ENCODE assay signal across 13 cellular contexts in the genomic region with DNA sequence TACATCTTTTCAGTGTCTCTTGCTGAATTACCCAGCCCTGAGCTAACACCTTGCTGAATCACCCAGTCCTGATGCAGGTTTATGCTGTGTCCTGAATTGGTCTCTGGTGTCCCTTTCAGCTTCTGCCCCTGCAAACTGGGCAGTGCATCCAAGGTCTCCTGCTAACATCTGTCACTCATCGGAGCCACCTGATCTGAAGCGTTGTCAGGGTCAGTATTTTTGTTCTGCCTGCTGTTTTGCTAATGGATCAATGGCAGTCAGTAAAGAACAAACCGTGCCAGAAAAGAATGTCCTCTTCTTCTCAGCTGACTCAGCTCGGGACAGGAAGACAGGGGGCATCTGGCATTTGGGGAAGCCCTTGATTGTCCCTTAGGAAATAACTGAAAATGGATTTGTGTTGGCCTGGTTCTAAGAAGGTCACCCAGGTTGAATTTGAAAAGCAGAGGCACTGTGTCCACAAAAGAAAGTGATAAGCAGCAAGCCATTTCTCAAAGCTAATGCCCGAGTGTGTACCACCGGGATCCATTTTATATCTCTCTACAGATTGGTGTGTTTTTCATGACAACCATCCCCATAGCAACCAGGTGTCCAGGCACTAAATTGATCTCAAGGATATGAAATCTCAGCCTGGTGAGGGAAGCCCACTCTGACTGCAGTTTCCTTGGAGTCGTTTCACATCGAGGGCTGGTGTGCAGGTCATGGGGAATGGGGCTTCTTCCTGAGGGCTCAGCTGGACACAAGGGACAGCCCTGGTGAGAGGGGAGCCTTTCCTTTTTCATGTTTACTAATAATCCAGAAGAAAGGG.
DNase-seq lines count a peak whose midpoint lies in the region; ATAC-seq and TF ChIP-seq lines count a peak whose summit lies in the region.
"Had no signal": no experiment of that assay in that cellular context is flagged by ENCODE, and none has a peak within 500 bp of the region (broad histone marks: within the 10 kb centered on the region; RNA-seq: fewer than 3 reads in every experiment).

No MANE protein-coding gene starts in this region.

- no peaks in the 10 kb centered on the region for H3K9me3 ChIP-seq in CD4-positive, alpha-beta memory T cell (ENCODE audit: control insufficient read depth in 1 of 2, low read length in 2 of 2)
- no peaks in the 10 kb centered on the region for H3K9me3 ChIP-seq in Panc1 (ENCODE audit: control insufficient read depth, insufficient read depth, low read depth, low read length)
- H3K9me3 ChIP-seq in SK-N-SH: no peaks in the 10 kb centered on the region
- H3K9me3 ChIP-seq: mucosa of descending colon had no signal

- CTCF ChIA-PET in CD4-positive, alpha-beta memory T cell (lab: Charles Lee; ENCODE audit: partially characterized antibody): interaction anchor here (1.1 to 1.3 kb wide), 2 partner anchors 122 to 392 kb away, joined by 3 read pairs; no protein-coding TSS in a partner anchor
- CTCF ChIA-PET in Panc1 (lab: Charles Lee): interaction anchor here (0.7 kb wide), 1 partner anchor 229 kb away, joined by 3 read pairs; no protein-coding TSS in a partner anchor
- CTCF ChIA-PET in SK-N-SH (lab: Yijun Ruan, JAX): interaction anchor here (0.7 to 1.7 kb wide), 5 partner anchors 8 to 364 kb away, joined by 3 to 7 read pairs (median 4); no protein-coding TSS in a partner anchor

- no peak overlapping the region for H3K4me3 ChIP-seq in CD4-positive, alpha-beta memory T cell (ENCODE audit: low read length in 2 of 2)
- no peak overlapping the region for H3K4me3 ChIP-seq in Panc1 (ENCODE audit: low read depth in 2 of 2, low read length in 2 of 2)
- no peak overlapping the region for H3K4me3 ChIP-seq in H7 (ENCODE audit: insufficient read depth, low read depth, low read length)
- no peak overlapping the region for H3K4me3 ChIP-seq in SK-N-SH (ENCODE audit: low read depth in 2 of 2, low read length in 1 of 2)
- H3K4me3 ChIP-seq: mucosa of descending colon had no signal

- intact Hi-C loops in CD4-positive, alpha-beta memory T cell (cut with micrococcal nuclease): no loop called here
- intact Hi-C loops in Panc1 (cut with micrococcal nuclease; ENCODE audit: unreplicated experiment): loop anchor here (5.0 to 10.0 kb wide), 3 partner anchors 225 to 363 kb away; no protein-coding TSS in a partner anchor
- intact Hi-C loops in sciatic nerve (cut with DNase I): loop anchor here (5.0 to 10.0 kb wide), 3 partner anchors 107 to 265 kb away; a partner anchor contains a TSS

- H3F3A ChIP-seq in SK-N-SH (replicated peaks; ENCODE audit: insufficient read depth): peaks cover 29% of the 10 kb centered on the region

- peaks cover 33% of the 10 kb centered on the region for H3K4me1 ChIP-seq in CD4-positive, alpha-beta memory T cell (ENCODE audit: insufficient read depth, low read length)
- H3K4me1 ChIP-seq in Panc1 (ENCODE audit: control insufficient read depth, insufficient read depth, low read length) (peaks cover 72% of the 10 kb centered on the region), SK-N-SH (ENCODE audit: control insufficient read depth in 1 of 2, insufficient read depth in 2 of 2, low read depth in 1 of 2, low read length in 1 of 2) (peaks cover 29 to 55% of the 10 kb centered on the region in 2 experiments)

- TF ChIP-seq RAD21 in SK-N-SH (IDR thresholded peaks at IDR 0.05; ENCODE audit: low read length): no peak

- TF ChIP-seq EP300 in SK-N-SH (IDR thresholded peaks at IDR 0.05; ENCODE audit: borderline replicate concordance in 1 of 2, low read depth in 1 of 2, low read length in 1 of 2): no peak

- H3K9me2 ChIP-seq in SK-N-SH: no peaks in the 10 kb centered on the region

- no TSS peak for BruUV-seq in Panc1 (replicated peaks; lab: Mats Ljungman, UMichigan)

- peaks cover 0 to 5% (median 0%) of the 10 kb centered on the region in 8 donors for H3K9me3 Mint-ChIP-seq in CD4-positive, alpha-beta memory T cell
- H3K9me3 Mint-ChIP-seq: CD4-positive, alpha-beta T cell had no signal

- peaks cover 24 to 50% (median 38%) of the 10 kb centered on the region in 4 donors for H3K4me1 Mint-ChIP-seq in CD4-positive, alpha-beta memory T cell

- H3K4me2 ChIP-seq in SK-N-SH: no peak overlapping the region

- 88% methylated on average over 8 of the region's 8 CpGs for WGBS in SK-N-SH (ENCODE audit: low lambda C conversion rate)

- POLR2A ChIA-PET in CD4-positive, alpha-beta memory T cell (lab: Charles Lee; ENCODE audit: partially characterized antibody): interaction anchor here (1.0 kb wide), 1 partner anchor 11 kb away, joined by 3 read pairs; no protein-coding TSS in a partner anchor
- POLR2A ChIA-PET in Panc1 (lab: Charles Lee) (interaction anchor here (0.5 kb wide), 1 partner anchor 88 kb away, joined by 7 read pairs; no protein-coding TSS in a partner anchor), SK-N-SH (lab: Yijun Ruan, JAX) (interaction anchor here (1.1 kb wide), 1 partner anchor 107 kb away, joined by 3 read pairs; no protein-coding TSS in a partner anchor)

- DNase-seq in CD4-positive, alpha-beta memory T cell: no peak
- no peak for DNase-seq in Panc1 (ENCODE audit: low read depth, low spot score)
- peak; percentile 48 for DNase-seq in sciatic nerve (ENCODE audit: low spot score)
- DNase-seq in nucleus accumbens (lab: John Stamatoyannopoulos, UW): no peak
- no peak for DNase-seq in HK-2 (ENCODE audit: unreplicated experiment)
- DNase-seq in H7: no peak
- no peak for DNase-seq in SK-N-SH
- DNase-seq: CD4-positive, alpha-beta T cell; mucosa of descending colon; stimulated activated CD4-positive, alpha-beta T cell treated with anti-CD3 and anti-CD28 coated beads, Interleukin-4, amount 100 ng/mL, for 4 hours; T1000 had no signal

- peaks cover 0 to 3% of the 10 kb centered on the region in 2 donors for H3K27me3 Mint-ChIP-seq in CD4-positive, alpha-beta memory T cell
- H3K27me3 Mint-ChIP-seq: CD4-positive, alpha-beta T cell had no signal

- H3K36me3 ChIP-seq in CD4-positive, alpha-beta memory T cell (ENCODE audit: insufficient read depth, low read length): no peaks in the 10 kb centered on the region
- no peaks in the 10 kb centered on the region for H3K36me3 ChIP-seq in Panc1 (ENCODE audit: control insufficient read depth, insufficient read depth, low read length)
- no peaks in the 10 kb centered on the region for H3K36me3 ChIP-seq in H7 (replicated peaks; ENCODE audit: control insufficient read depth, insufficient read depth, low read length)
- H3K36me3 ChIP-seq in SK-N-SH (replicated peaks in 1 of 2; ENCODE audit: control insufficient read depth in 1 of 2, insufficient read depth in 2 of 2, low read length in 1 of 2): no peaks in the 10 kb centered on the region

- H2AFZ ChIP-seq in SK-N-SH (ENCODE audit: low read depth): no peak overlapping the region

- peak overlapping the region in 1 of 8 donors; percentile 47 for H3K4me3 Mint-ChIP-seq in CD4-positive, alpha-beta memory T cell
- H3K4me3 Mint-ChIP-seq: CD4-positive, alpha-beta T cell had no signal

- no peak overlapping the region for H3K9ac ChIP-seq in SK-N-SH

- H3K27ac Mint-ChIP-seq in CD4-positive, alpha-beta memory T cell: peak overlapping the region in 5 of 7 donors; percentile 36 to 95 (median 50)
- H3K27ac Mint-ChIP-seq: CD4-positive, alpha-beta T cell had no signal

- H4K20me1 ChIP-seq in SK-N-SH (ENCODE audit: insufficient read depth): no peaks in the 10 kb centered on the region

- H3K27me3 ChIP-seq in CD4-positive, alpha-beta memory T cell (ENCODE audit: insufficient read depth, low read length): no peaks in the 10 kb centered on the region
- H3K27me3 ChIP-seq in Panc1 (ENCODE audit: control insufficient read depth, insufficient read depth, low read length): no peaks in the 10 kb centered on the region
- no peaks in the 10 kb centered on the region for H3K27me3 ChIP-seq in layer of hippocampus (ENCODE audit: control insufficient read depth, insufficient read depth, low read length)
- no peaks in the 10 kb centered on the region; the same call in 1 of the 2 replicates for H3K27me3 ChIP-seq in H7 (ENCODE audit: control insufficient read depth, insufficient read depth, low read length)
- no peaks in the 10 kb centered on the region for H3K27me3 ChIP-seq in SK-N-SH (ENCODE audit: insufficient read depth)

- no peak for ATAC-seq in Panc1
- no peak for ATAC-seq in sciatic nerve
- ATAC-seq: HCT116, mucosa of descending colon had no signal

- in situ Hi-C loops in Panc1 (cut with HindIII; ENCODE audit: low pct_unique_long_range_greater_than_20kb, low sequenced_read_pairs): no loop called here

- H3K79me2 ChIP-seq in SK-N-SH (ENCODE audit: insufficient read depth): no peaks in the 10 kb centered on the region

- peaks cover 0 to 9% of the 10 kb centered on the region in 2 donors for H3K36me3 Mint-ChIP-seq in CD4-positive, alpha-beta memory T cell

- no peak overlapping the region for H3K27ac ChIP-seq in CD4-positive, alpha-beta memory T cell (ENCODE audit: low read depth, low read length)
- peak overlapping the region; percentile 95 for H3K27ac ChIP-seq in Panc1 (ENCODE audit: low read length)
- H3K27ac ChIP-seq in layer of hippocampus (ENCODE audit: low read depth, low read length): peak overlapping the region; percentile 12
- no peak overlapping the region for H3K27ac ChIP-seq in SK-N-SH (ENCODE audit: low read depth in 2 of 2, low read length in 1 of 2)

- TF ChIP-seq CTCF in Panc1 (IDR thresholded peaks at IDR 0.05) (no peak), SK-N-SH (IDR thresholded peaks at IDR 0.05) (no peak)

TF ChIP-seq in SK-N-SH, 30 proteins besides CTCF, POLR2A, EP300 and RAD21 (continues in another document):
- no peak for TF ChIP-seq TAF1 (IDR thresholded peaks at IDR 0.05; ENCODE audit: borderline replicate concordance, low read depth, low read length)
- no peak for TF ChIP-seq MXI1 (IDR thresholded peaks at IDR 0.05; ENCODE audit: low read depth, low read length)
- TF ChIP-seq, protein P1, sequence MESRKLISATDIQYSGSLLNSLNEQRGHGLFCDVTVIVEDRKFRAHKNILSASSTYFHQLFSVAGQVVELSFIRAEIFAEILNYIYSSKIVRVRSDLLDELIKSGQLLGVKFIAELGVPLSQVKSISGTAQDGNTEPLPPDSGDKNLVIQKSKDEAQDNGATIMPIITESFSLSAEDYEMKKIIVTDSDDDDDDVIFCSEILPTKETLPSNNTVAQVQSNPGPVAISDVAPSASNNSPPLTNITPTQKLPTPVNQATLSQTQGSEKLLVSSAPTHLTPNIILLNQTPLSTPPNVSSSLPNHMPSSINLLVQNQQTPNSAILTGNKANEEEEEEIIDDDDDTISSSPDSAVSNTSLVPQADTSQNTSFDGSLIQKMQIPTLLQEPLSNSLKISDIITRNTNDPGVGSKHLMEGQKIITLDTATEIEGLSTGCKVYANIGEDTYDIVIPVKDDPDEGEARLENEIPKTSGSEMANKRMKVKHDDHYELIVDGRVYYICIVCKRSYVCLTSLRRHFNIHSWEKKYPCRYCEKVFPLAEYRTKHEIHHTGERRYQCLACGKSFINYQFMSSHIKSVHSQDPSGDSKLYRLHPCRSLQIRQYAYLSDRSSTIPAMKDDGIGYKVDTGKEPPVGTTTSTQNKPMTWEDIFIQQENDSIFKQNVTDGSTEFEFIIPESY (IDR thresholded peaks at IDR 0.05; ENCODE audit: borderline replicate concordance, low read depth): no peak

Comparison
In these comparisons a context has a peak if more than half of its experiments do, and no peak if none do; other contexts are left out.
1. H3K27ac ChIP-seq: peak in Panc1 (single experiment) and layer of hippocampus (single experiment); none in CD4-positive, alpha-beta memory T cell (single experiment) and SK-N-SH (0 of 2).